ENCODE assay signal across 1 cellular context in genomic region chr3:114214542-114215341, GRCh38.
TF ChIP-seq lines count a peak whose summit lies in the region.

No MANE protein-coding gene starts in this region.

TF ChIP-seq in H1, 55 proteins besides CTCF, POLR2A, EP300 and RAD21 (continued from another document):
- TF ChIP-seq CHD7 (IDR thresholded peaks at IDR 0.05; ENCODE audit: insufficient replicate concordance, low read length), result no peak
- peak; percentile 67 for TF ChIP-seq CEBPB (IDR thresholded peaks at IDR 0.05; ENCODE audit: low read depth, low read length)
